ENCODE assay signal across 29 cellular contexts in the genomic region with DNA sequence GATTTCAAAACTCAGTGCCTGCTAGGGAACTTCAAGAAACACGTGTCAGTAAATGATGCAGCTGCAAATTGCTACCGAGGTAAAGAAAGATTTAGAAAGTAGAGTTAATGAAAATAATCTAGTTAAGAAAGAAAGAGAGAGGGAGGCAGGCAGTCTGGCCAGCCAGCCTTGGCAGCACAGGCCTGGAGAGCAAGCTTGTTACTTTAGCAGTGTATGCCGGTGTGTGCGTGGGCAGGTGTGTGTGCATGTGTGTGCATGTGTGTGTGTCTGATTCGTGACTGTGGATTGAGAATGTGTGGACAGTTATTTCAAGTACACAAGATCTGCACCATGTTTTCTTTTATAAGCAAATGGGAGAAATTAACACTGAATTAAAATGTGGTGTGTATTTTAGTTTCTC.
"Had no signal": no experiment of that assay in that cellular context is flagged by ENCODE, and none has a peak within 500 bp of the region (broad histone marks: within the 10 kb centered on the region; RNA-seq: fewer than 3 reads in every experiment).

No MANE protein-coding gene starts in this region.

- ATAC-seq: activated CD8-positive, alpha-beta memory T cell treated with anti-CD3 and anti-CD28 coated beads, Interleukin-2, amount 10 ng/mL, durations not matched to agents 7 days and 5 days; activated naive CD8-positive, alpha-beta T cell treated with anti-CD3 and anti-CD28 coated beads, Interleukin-2, amount 50 U/mL, for 24 hours had no signal

- H3K9me3 Mint-ChIP-seq: activated B cell treated with CpG ODN at 0.5 μM for 24 hours; activated naive CD8-positive, alpha-beta T cell treated with anti-CD3 and anti-CD28 coated beads, Interleukin-2, amount 50 U/mL, for 24 hours had no signal

- DNase-seq: activated B cell treated with CpG ODN at 0.5 μM for 24 hours; activated CD4-positive, alpha-beta memory T cell treated with anti-CD3 and anti-CD28 coated beads, Interleukin-2, amount 10 ng/mL, durations not matched to agents 7 days and 5 days; activated CD4-positive, alpha-beta T cell treated with anti-CD3 and anti-CD28 coated beads for 4 hours; activated CD4-positive, CD25-positive, alpha-beta regulatory T cell treated with anti-CD3 and anti-CD28 coated beads, Interleukin-2, amount 50 U/mL, for 72 hours; activated CD8-positive, alpha-beta memory T cell treated with anti-CD3 and anti-CD28 coated beads for 24 hours; activated CD8-positive, alpha-beta memory T cell treated with anti-CD3 and anti-CD28 coated beads, Interleukin-2, amount 10 ng/mL, durations not matched to agents 7 days and 5 days; activated CD8-positive, alpha-beta memory T cell treated with anti-CD3 and anti-CD28 coated beads, Interleukin-2, amount 50 U/mL, for 48 hours; activated effector memory CD4-positive, alpha-beta T cell treated with Interleukin-2 at 50 U/mL for 16 hours; activated naive CD4-positive, alpha-beta T cell treated with anti-CD3 and anti-CD28 coated beads, Interleukin-2, amount 10 ng/mL, durations not matched to agents 7 days and 5 days; activated naive CD8-positive, alpha-beta T cell treated with anti-CD3 and anti-CD28 coated beads, Interleukin-2, amount 50 U/mL, for 24 hours; activated T-cell treated with anti-CD3 and anti-CD28 coated beads, Interleukin-2, amount 50 U/mL, for 48 hours; aorta; Karpas-422; KBM-7; NCI-H1105; NCI-H1417 treated with DMSO at 0.1 percent for 48 hours; NCI-H187 treated with DMSO at 0.1 percent for 48 hours; NCI-H2081; NCI-H226; NCI-H446 treated with DMSO at 0.1 percent for 48 hours; NCI-H774; OCI-M1; Right ventricle myocardium superior; SW 1271; T-helper 1 cell; T-helper 2 cell; T-helper 9 cell had no signal

- H3K4me1 Mint-ChIP-seq: activated B cell treated with CpG ODN at 0.5 μM for 24 hours; activated CD4-positive, alpha-beta memory T cell treated with anti-CD3 and anti-CD28 coated beads, Interleukin-2, amount 10 ng/mL, durations not matched to agents 7 days and 5 days; activated CD8-positive, alpha-beta memory T cell treated with anti-CD3 and anti-CD28 coated beads, Interleukin-2, amount 10 ng/mL, durations not matched to agents 7 days and 5 days; activated naive CD4-positive, alpha-beta T cell treated with anti-CD3 and anti-CD28 coated beads, Interleukin-2, amount 10 ng/mL, durations not matched to agents 7 days and 5 days; activated naive CD8-positive, alpha-beta T cell treated with anti-CD3 and anti-CD28 coated beads, Interleukin-2, amount 50 U/mL, for 24 hours had no signal

- H3K4me3 Mint-ChIP-seq: activated B cell treated with CpG ODN at 0.5 μM for 24 hours; activated CD4-positive, alpha-beta memory T cell treated with anti-CD3 and anti-CD28 coated beads, Interleukin-2, amount 10 ng/mL, durations not matched to agents 7 days and 5 days; activated CD8-positive, alpha-beta memory T cell treated with anti-CD3 and anti-CD28 coated beads, Interleukin-2, amount 10 ng/mL, durations not matched to agents 7 days and 5 days; activated naive CD4-positive, alpha-beta T cell treated with anti-CD3 and anti-CD28 coated beads, Interleukin-2, amount 10 ng/mL, durations not matched to agents 7 days and 5 days; activated naive CD8-positive, alpha-beta T cell; activated naive CD8-positive, alpha-beta T cell treated with anti-CD3 and anti-CD28 coated beads, Interleukin-2, amount 50 U/mL, for 24 hours had no signal

- H3K36me3 Mint-ChIP-seq: activated CD8-positive, alpha-beta memory T cell treated with anti-CD3 and anti-CD28 coated beads, Interleukin-2, amount 10 ng/mL, durations not matched to agents 7 days and 5 days; activated naive CD4-positive, alpha-beta T cell treated with anti-CD3 and anti-CD28 coated beads, Interleukin-2, amount 10 ng/mL, durations not matched to agents 7 days and 5 days; activated naive CD8-positive, alpha-beta T cell had no signal

- H3K27ac ChIP-seq: VCaP had no signal

- H3K27ac Mint-ChIP-seq: activated B cell treated with CpG ODN at 0.5 μM for 24 hours; activated CD4-positive, alpha-beta memory T cell treated with anti-CD3 and anti-CD28 coated beads, Interleukin-2, amount 10 ng/mL, durations not matched to agents 7 days and 5 days; activated CD8-positive, alpha-beta memory T cell treated with anti-CD3 and anti-CD28 coated beads, Interleukin-2, amount 10 ng/mL, durations not matched to agents 7 days and 5 days; activated naive CD4-positive, alpha-beta T cell treated with anti-CD3 and anti-CD28 coated beads, Interleukin-2, amount 10 ng/mL, durations not matched to agents 7 days and 5 days; activated naive CD8-positive, alpha-beta T cell; activated naive CD8-positive, alpha-beta T cell treated with anti-CD3 and anti-CD28 coated beads, Interleukin-2, amount 50 U/mL, for 24 hours had no signal

- H3K27me3 Mint-ChIP-seq: activated B cell treated with CpG ODN at 0.5 μM for 24 hours; activated CD4-positive, alpha-beta memory T cell treated with anti-CD3 and anti-CD28 coated beads, Interleukin-2, amount 10 ng/mL, durations not matched to agents 7 days and 5 days; activated CD8-positive, alpha-beta memory T cell treated with anti-CD3 and anti-CD28 coated beads, Interleukin-2, amount 10 ng/mL, durations not matched to agents 7 days and 5 days; activated naive CD4-positive, alpha-beta T cell treated with anti-CD3 and anti-CD28 coated beads, Interleukin-2, amount 10 ng/mL, durations not matched to agents 7 days and 5 days had no signal
